23 cellular contexts compared by ENCODE assay signal in the genomic region with DNA sequence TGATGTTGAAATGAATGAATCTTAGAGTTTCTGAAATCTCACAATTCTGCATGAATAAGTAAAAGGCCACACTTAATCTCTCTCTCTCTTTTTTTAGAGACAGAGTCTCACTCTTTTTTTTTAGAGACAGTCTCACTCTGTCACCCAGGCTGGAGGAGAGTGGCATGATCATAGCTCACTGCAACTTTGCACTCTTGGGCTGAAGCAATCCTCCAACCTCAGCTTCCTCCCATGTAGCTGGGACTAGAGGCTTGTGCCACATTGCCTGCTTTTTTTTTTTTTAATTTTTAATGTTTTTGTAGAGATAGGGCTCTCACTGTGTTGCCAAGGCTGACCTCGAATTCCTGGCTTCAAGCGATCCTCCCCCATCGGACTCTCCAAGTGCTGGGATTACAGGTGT.
"Had no signal": no experiment of that assay in that cellular context is flagged by ENCODE, and none has a peak within 500 bp of the region (broad histone marks: within the 10 kb centered on the region; RNA-seq: fewer than 3 reads in every experiment).

No MANE protein-coding gene starts in this region.

- H3K27ac ChIP-seq: breast epithelium, esophagus muscularis mucosa, gastrocnemius medialis, ovary, psoas muscle, right atrium auricular region, spleen, thoracic aorta had no signal

- H3K4me3 ChIP-seq: breast epithelium, esophagus muscularis mucosa, gastrocnemius medialis, ovary, psoas muscle, right atrium auricular region, spleen, thoracic aorta had no signal

- H3K9me3 ChIP-seq: breast epithelium, esophagus muscularis mucosa, gastrocnemius medialis, ovary, psoas muscle, right atrium auricular region, spleen, thoracic aorta had no signal

- DNase-seq: activated B cell treated with CpG ODN at 0.5 μM for 24 hours; activated CD4-positive, alpha-beta T cell treated with anti-CD3 and anti-CD28 coated beads for 36 hours; activated CD4-positive, alpha-beta T cell treated with anti-CD3 and anti-CD28 coated beads, Interleukin-2, amount 50 U/mL, for 4 hours; activated CD8-positive, alpha-beta memory T cell treated with anti-CD3 and anti-CD28 coated beads, Interleukin-2, amount 50 U/mL, for 48 hours; activated naive CD4-positive, alpha-beta T cell treated with Interleukin-2 at 50 U/mL for 16 hours; activated naive CD8-positive, alpha-beta T cell treated with anti-CD3 and anti-CD28 coated beads, Interleukin-2, amount 10 ng/mL, durations not matched to agents 7 days and 5 days; activated T-cell treated with anti-CD3 and anti-CD28 coated beads, Interleukin-2, amount 50 U/mL, for 4 hours; amniotic stem cell; effector memory CD8-positive, alpha-beta T cell; gastrocnemius medialis; hippocampal formation; left ventricle myocardium superior; midbrain; ovary; psoas muscle; spleen; stimulated activated CD4-positive, alpha-beta T cell treated with anti-CD3 and anti-CD28 coated beads, Interleukin-4, amount 100 ng/mL, for 1 hour; stimulated activated naive CD4-positive, alpha-beta T cell had no signal

- H3K4me1 ChIP-seq: breast epithelium had no signal

- H3K36me3 ChIP-seq: breast epithelium, gastrocnemius medialis, ovary, right atrium auricular region, spleen, thoracic aorta had no signal

- ATAC-seq: activated CD4-positive, alpha-beta T cell treated with anti-CD3 and anti-CD28 coated beads for 36 hours; activated T-cell treated with anti-CD3 and anti-CD28 coated beads, Interleukin-2, amount 50 U/mL, for 4 hours; effector memory CD8-positive, alpha-beta T cell; gastrocnemius medialis; left ventricle myocardium superior; natural killer cell treated with Interleukin-12 subunit alpha and Interleukin-12 subunit beta and Interleukin-15 and Interleukin-18, amount 100 ng/mL, for 72 hours; psoas muscle had no signal

- H3K27me3 ChIP-seq: breast epithelium, esophagus muscularis mucosa, gastrocnemius medialis, ovary, right atrium auricular region, spleen had no signal
